ENCODE assay signal across 1 cellular context in the genomic region with DNA sequence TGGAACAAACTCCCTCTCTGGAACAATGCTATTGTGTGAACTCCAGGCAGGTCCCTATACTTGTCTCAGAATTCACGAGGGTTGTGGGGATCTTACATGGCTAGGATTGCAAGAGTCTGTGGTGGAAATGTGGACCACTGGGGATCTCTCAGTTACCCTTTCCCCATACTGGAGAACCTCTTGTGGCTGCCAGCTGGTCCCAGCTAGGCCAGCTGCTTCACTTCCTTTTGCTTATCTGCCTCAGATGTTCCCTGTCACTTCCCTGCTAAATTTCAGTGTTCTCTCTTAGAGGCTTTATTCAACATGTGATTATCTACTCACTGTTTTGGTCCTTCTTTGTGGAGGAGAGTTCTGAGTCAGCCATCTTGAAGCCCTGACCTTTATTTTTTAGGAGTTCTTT.
TF ChIP-seq lines count a peak whose summit lies in the region.

No MANE protein-coding gene starts in this region.

TF ChIP-seq in IMR-90, 13 proteins besides CTCF, POLR2A, EP300 and RAD21:
- TF ChIP-seq, protein P1, sequence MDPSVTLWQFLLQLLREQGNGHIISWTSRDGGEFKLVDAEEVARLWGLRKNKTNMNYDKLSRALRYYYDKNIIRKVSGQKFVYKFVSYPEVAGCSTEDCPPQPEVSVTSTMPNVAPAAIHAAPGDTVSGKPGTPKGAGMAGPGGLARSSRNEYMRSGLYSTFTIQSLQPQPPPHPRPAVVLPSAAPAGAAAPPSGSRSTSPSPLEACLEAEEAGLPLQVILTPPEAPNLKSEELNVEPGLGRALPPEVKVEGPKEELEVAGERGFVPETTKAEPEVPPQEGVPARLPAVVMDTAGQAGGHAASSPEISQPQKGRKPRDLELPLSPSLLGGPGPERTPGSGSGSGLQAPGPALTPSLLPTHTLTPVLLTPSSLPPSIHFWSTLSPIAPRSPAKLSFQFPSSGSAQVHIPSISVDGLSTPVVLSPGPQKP (IDR thresholded peaks at IDR 0.05; ENCODE audit: borderline replicate concordance, low read depth, low read length), result no peak
- TF ChIP-seq CHD1 (IDR thresholded peaks at IDR 0.05; ENCODE audit: low read depth, low read length) (no peak), FOS (IDR thresholded peaks at IDR 0.05; ENCODE audit: low read depth, low read length) (no peak)
